24 cellular contexts compared by ENCODE assay signal in the genomic region with DNA sequence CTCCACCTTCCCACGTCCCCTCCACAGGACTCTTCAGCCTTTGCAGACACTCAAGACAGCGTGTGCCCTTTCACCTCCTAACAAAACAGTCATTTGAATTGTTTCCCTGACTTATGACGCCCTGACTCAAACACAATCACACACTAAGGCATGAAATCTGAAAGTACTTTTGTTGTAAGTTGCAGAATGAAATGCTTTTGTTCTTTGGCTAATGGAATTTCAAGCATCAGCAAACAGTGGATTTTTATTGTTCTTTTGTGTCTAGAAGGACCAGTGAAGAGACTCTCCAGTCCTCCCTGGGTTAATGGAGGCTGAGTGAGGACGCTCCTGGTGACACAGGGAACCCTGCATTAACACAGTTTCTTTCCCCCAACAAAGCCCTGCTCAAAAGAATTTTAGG.
DNase-seq lines count a peak whose midpoint lies in the region; ATAC-seq and TF ChIP-seq lines count a peak whose summit lies in the region.
"Had no signal": no experiment of that assay in that cellular context is flagged by ENCODE, and none has a peak within 500 bp of the region (broad histone marks: within the 10 kb centered on the region; RNA-seq: fewer than 3 reads in every experiment).

No MANE protein-coding gene starts in this region.

- DNase-seq in left kidney (ENCODE audit: low read depth, low spot score): peak; percentile 45
- DNase-seq in retina: peak; percentile 64
- no peak for DNase-seq in AG20443 (ENCODE audit: low spot score)
- no peak for DNase-seq in EL
- DNase-seq: activated CD4-positive, alpha-beta T cell treated with anti-CD3 and anti-CD28 coated beads, Interleukin-2, amount 10 ng/mL, durations not matched to agents 7 days and 5 days; activated naive CD4-positive, alpha-beta T cell; activated T-cell treated with anti-CD3 and anti-CD28 coated beads, Interleukin-2, amount 50 U/mL, for 48 hours; mammary epithelial cell; NCI-H1694 treated with DMSO at 0.1 percent for 48 hours; NCI-H345; NCI-H774; right cardiac atrium; stimulated activated CD4-positive, alpha-beta T cell treated with anti-CD3 and anti-CD28 coated beads, Interleukin-12 subunit alpha, Interleukin-12 subunit beta, amount 100 ng/mL, for 4 hours; stimulated activated CD4-positive, alpha-beta T cell treated with anti-CD3 and anti-CD28 coated beads, Interleukin-4, amount 100 ng/mL, for 24 hours; stimulated activated naive CD4-positive, alpha-beta T cell treated with Interleukin-2 at 50 U/mL for 16 hours; tibial artery had no signal

- no peak overlapping the region for H3K4me2 ChIP-seq in Loucy (ENCODE audit: low read depth, low read length, poor library complexity, severe bottlenecking)
- H3K4me2 ChIP-seq: KMS-11 had no signal

- H4K20me1 ChIP-seq in Loucy (ENCODE audit: insufficient read depth, low read length, poor library complexity, severe bottlenecking): no peaks in the 10 kb centered on the region

- H3K27me3 ChIP-seq in Loucy (ENCODE audit: insufficient read depth, low read length, poor library complexity, severe bottlenecking): no peaks in the 10 kb centered on the region
- H3K27me3 ChIP-seq: breast epithelium, tibial artery had no signal

- ATAC-seq in GM19324 (IDR thresholded peaks at IDR 0.05; ENCODE audit: low FRiP score, unreplicated experiment): no peak
- ATAC-seq in GM21423 (IDR thresholded peaks at IDR 0.05; ENCODE audit: unreplicated experiment): no peak
- ATAC-seq: right cardiac atrium, SK-N-SH treated with all-trans-retinoic acid at 6 μM for 48 hours had no signal

- H3K4me3 ChIP-seq in Loucy (ENCODE audit: low read length, poor library complexity, severe bottlenecking): no peak overlapping the region
- H3K4me3 ChIP-seq: breast epithelium, coronary artery, tibial artery had no signal

- H3K36me3 ChIP-seq in Loucy (ENCODE audit: insufficient read depth, low read length): no peaks in the 10 kb centered on the region
- H3K36me3 ChIP-seq: breast epithelium, tibial artery had no signal

- no peaks in the 10 kb centered on the region for H3K9me2 ChIP-seq in Loucy (replicated peaks; ENCODE audit: low read depth, low read length)

- no peak for TF ChIP-seq CTCF in Loucy (conservative IDR thresholded peaks at IDR 0.05; ENCODE audit: low read length)

- peak overlapping the region; percentile 89 for H3K27ac ChIP-seq in cingulate gyrus (ENCODE audit: low read depth, low read length)
- H3K27ac ChIP-seq: breast epithelium, coronary artery, KMS-11, tibial artery had no signal

- H3K9me3 ChIP-seq in Loucy (ENCODE audit: insufficient read depth, low read depth, low read length): no peaks in the 10 kb centered on the region
- H3K9me3 ChIP-seq: breast epithelium, tibial artery had no signal

- H2AFZ ChIP-seq in Loucy (ENCODE audit: low read length): peak overlapping the region; percentile 86

- no peak overlapping the region for H3K9ac ChIP-seq in Loucy (ENCODE audit: low read depth, low read length, poor library complexity, severe bottlenecking)
- H3K9ac ChIP-seq: KMS-11 had no signal

- no peaks in the 10 kb centered on the region for H3F3A ChIP-seq in Loucy (ENCODE audit: low read depth)

- H3K79me2 ChIP-seq in Loucy (ENCODE audit: insufficient read depth, low read length): no peaks in the 10 kb centered on the region

- H3K4me1 ChIP-seq in Loucy (ENCODE audit: insufficient read depth, low read length, poor library complexity, severe bottlenecking): peaks cover 10% of the 10 kb centered on the region
- H3K4me1 ChIP-seq: breast epithelium, tibial artery had no signal

Comparison
In these comparisons a context has a peak if more than half of its experiments do, and no peak if none do; other contexts are left out.
1. DNase-seq: peak in left kidney (single experiment) and retina (single experiment); none in AG20443 (single experiment) and EL (single experiment).